In the genomic region with DNA sequence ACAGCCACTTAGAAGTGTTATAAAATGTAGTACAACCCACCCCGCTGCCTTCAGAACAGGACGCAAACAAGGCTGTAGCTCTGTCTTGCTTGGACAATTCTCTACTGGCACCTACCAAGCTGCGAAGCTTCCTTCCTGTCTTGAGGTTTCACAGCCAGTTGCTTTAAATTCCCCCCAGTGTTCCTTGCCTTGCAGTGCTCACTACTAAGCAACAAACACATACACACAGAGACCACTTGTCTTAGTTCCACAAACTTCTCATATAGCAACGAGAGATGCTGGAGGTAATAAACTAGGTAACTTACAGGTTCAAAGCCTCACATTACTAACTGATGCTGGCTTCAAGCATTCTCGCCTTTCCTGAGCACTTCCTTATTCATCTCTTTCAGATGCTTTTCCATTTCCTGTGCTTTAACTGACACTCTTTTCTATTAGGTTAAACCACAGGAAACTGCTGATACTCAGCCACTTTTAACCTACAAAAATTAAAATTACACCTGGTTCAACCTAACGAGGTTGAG, we compare ENCODE assay signal across 7 cellular contexts.
DNase-seq lines count a peak whose midpoint lies in the region; ATAC-seq lines count a peak whose summit lies in the region.

No MANE protein-coding gene starts in this region.

- ATAC-seq in GM18870 (IDR thresholded peaks at IDR 0.05; ENCODE audit: unreplicated experiment) (peak; percentile 52), HG02642 (IDR thresholded peaks at IDR 0.05; ENCODE audit: poor library complexity, unreplicated experiment) (peak; percentile 63)

- peak overlapping the region; percentile 15 for H3K4me3 Mint-ChIP-seq in T-helper 1 cell treated with Interleukin-12 subunit alpha and Interleukin-12 subunit beta and Interleukin-4 antibody, amounts not matched to agents 30 μg/mL and 1 μg/mL, for 36 hours

- peaks cover 13% of the 10 kb centered on the region for H3K4me1 Mint-ChIP-seq in T-helper 1 cell treated with Interleukin-12 subunit alpha and Interleukin-12 subunit beta and Interleukin-4 antibody, amounts not matched to agents 30 μg/mL and 1 μg/mL, for 36 hours (ENCODE audit: low read depth)

- H3K9me3 Mint-ChIP-seq in T-helper 1 cell treated with Interleukin-12 subunit alpha and Interleukin-12 subunit beta and Interleukin-4 antibody, amounts not matched to agents 30 μg/mL and 1 μg/mL, for 36 hours, result peaks cover 52% of the 10 kb centered on the region

- H3K27me3 Mint-ChIP-seq in T-helper 1 cell treated with Interleukin-12 subunit alpha and Interleukin-12 subunit beta and Interleukin-4 antibody, amounts not matched to agents 30 μg/mL and 1 μg/mL, for 36 hours (ENCODE audit: low read depth), result no peaks in the 10 kb centered on the region

- peaks cover 5% of the 10 kb centered on the region for H3K36me3 Mint-ChIP-seq in T-helper 1 cell treated with Interleukin-12 subunit alpha and Interleukin-12 subunit beta and Interleukin-4 antibody, amounts not matched to agents 30 μg/mL and 1 μg/mL, for 36 hours (ENCODE audit: low read depth)

- DNase-seq in stimulated activated CD8-positive, alpha-beta memory T cell treated with anti-CD3 and anti-CD28 coated beads, Interleukin-15, amount 100 ng/mL, for 1 hour (ENCODE audit: low read depth), result peak; percentile 13
- no peak for DNase-seq in epidermal melanocyte (ENCODE audit: insufficient read length, low spot score)
- no peak for DNase-seq in COLO829 (ENCODE audit: low spot score)
- DNase-seq in SK-N-DZ (ENCODE audit: low spot score), result no peak

- H3K27ac Mint-ChIP-seq in T-helper 1 cell treated with Interleukin-12 subunit alpha and Interleukin-12 subunit beta and Interleukin-4 antibody, amounts not matched to agents 30 μg/mL and 1 μg/mL, for 36 hours, result peak overlapping the region; percentile 53
